11 cellular contexts compared by ENCODE assay signal in genomic region chr15:77856718-77857346, GRCh38.
"Had no signal": no experiment of that assay in that cellular context is flagged by ENCODE, and none has a peak within 500 bp of the region (broad histone marks: within the 10 kb centered on the region; RNA-seq: fewer than 3 reads in every experiment).

No MANE protein-coding gene starts in this region.

- H3K36me3 ChIP-seq: gastrocnemius medialis, tibial artery, vagina had no signal

- H3K9me3 ChIP-seq: gastrocnemius medialis, tibial artery, vagina had no signal

- DNase-seq: activated gamma-delta T cell; activated naive CD8-positive, alpha-beta T cell treated with anti-CD3 and anti-CD28 coated beads, Interleukin-2, amount 10 ng/mL, durations not matched to agents 7 days and 5 days; activated T-cell treated with anti-CD3 and anti-CD28 coated beads, Interleukin-2, amount 50 U/mL, for 4 hours; gastrocnemius medialis had no signal

- H3K36me3 Mint-ChIP-seq: activated naive CD8-positive, alpha-beta T cell treated with anti-CD3 and anti-CD28 coated beads, Interleukin-2, amount 10 ng/mL, durations not matched to agents 7 days and 5 days had no signal

- ATAC-seq: activated T-cell treated with anti-CD3 and anti-CD28 coated beads, Interleukin-2, amount 50 U/mL, for 4 hours; gastrocnemius medialis; stimulated activated effector memory CD8-positive, alpha-beta T cell treated with anti-CD3 and anti-CD28 coated beads, Interleukin-12 subunit alpha, Interleukin-12 subunit beta, amount 100 ng/mL, for 72 hours had no signal

- H3K4me1 ChIP-seq: gastrocnemius medialis, tibial artery, vagina had no signal

- H3K27me3 ChIP-seq: hepatocyte, vagina had no signal

- H3K4me3 Mint-ChIP-seq: activated naive CD8-positive, alpha-beta T cell treated with anti-CD3 and anti-CD28 coated beads, Interleukin-2, amount 10 ng/mL, durations not matched to agents 7 days and 5 days; activated T-cell treated with anti-CD3 and anti-CD28 coated beads, Interleukin-2, amount 50 U/mL, for 4 hours; nephron; stimulated activated effector memory CD8-positive, alpha-beta T cell treated with anti-CD3 and anti-CD28 coated beads, Interleukin-12 subunit alpha, Interleukin-12 subunit beta, amount 100 ng/mL, for 72 hours; T-helper 2 cell treated with Interferon-gamma antibody and Interleukin-4, amounts not matched to agents 5 μg/mL and 100 μg/mL, for 36 hours had no signal

- H3K27ac ChIP-seq: gastrocnemius medialis, hepatocyte, skin epidermis, tibial artery, vagina had no signal

- H3K9me3 Mint-ChIP-seq: activated naive CD8-positive, alpha-beta T cell treated with anti-CD3 and anti-CD28 coated beads, Interleukin-2, amount 10 ng/mL, durations not matched to agents 7 days and 5 days; activated T-cell treated with anti-CD3 and anti-CD28 coated beads, Interleukin-2, amount 50 U/mL, for 4 hours; nephron; stimulated activated effector memory CD8-positive, alpha-beta T cell treated with anti-CD3 and anti-CD28 coated beads, Interleukin-12 subunit alpha, Interleukin-12 subunit beta, amount 100 ng/mL, for 72 hours; T-helper 2 cell treated with Interferon-gamma antibody and Interleukin-4, amounts not matched to agents 5 μg/mL and 100 μg/mL, for 36 hours had no signal

- H3K4me1 Mint-ChIP-seq: activated naive CD8-positive, alpha-beta T cell treated with anti-CD3 and anti-CD28 coated beads, Interleukin-2, amount 10 ng/mL, durations not matched to agents 7 days and 5 days; stimulated activated effector memory CD8-positive, alpha-beta T cell treated with anti-CD3 and anti-CD28 coated beads, Interleukin-12 subunit alpha, Interleukin-12 subunit beta, amount 100 ng/mL, for 72 hours had no signal

- H3K27ac Mint-ChIP-seq: activated naive CD8-positive, alpha-beta T cell treated with anti-CD3 and anti-CD28 coated beads, Interleukin-2, amount 10 ng/mL, durations not matched to agents 7 days and 5 days; nephron; stimulated activated effector memory CD8-positive, alpha-beta T cell treated with anti-CD3 and anti-CD28 coated beads, Interleukin-12 subunit alpha, Interleukin-12 subunit beta, amount 100 ng/mL, for 72 hours; T-helper 2 cell treated with Interferon-gamma antibody and Interleukin-4, amounts not matched to agents 5 μg/mL and 100 μg/mL, for 36 hours had no signal

- H3K4me3 ChIP-seq: gastrocnemius medialis, hepatocyte, skin epidermis, tibial artery, vagina had no signal
